1 cellular context compared by ENCODE assay signal in the genomic region with DNA sequence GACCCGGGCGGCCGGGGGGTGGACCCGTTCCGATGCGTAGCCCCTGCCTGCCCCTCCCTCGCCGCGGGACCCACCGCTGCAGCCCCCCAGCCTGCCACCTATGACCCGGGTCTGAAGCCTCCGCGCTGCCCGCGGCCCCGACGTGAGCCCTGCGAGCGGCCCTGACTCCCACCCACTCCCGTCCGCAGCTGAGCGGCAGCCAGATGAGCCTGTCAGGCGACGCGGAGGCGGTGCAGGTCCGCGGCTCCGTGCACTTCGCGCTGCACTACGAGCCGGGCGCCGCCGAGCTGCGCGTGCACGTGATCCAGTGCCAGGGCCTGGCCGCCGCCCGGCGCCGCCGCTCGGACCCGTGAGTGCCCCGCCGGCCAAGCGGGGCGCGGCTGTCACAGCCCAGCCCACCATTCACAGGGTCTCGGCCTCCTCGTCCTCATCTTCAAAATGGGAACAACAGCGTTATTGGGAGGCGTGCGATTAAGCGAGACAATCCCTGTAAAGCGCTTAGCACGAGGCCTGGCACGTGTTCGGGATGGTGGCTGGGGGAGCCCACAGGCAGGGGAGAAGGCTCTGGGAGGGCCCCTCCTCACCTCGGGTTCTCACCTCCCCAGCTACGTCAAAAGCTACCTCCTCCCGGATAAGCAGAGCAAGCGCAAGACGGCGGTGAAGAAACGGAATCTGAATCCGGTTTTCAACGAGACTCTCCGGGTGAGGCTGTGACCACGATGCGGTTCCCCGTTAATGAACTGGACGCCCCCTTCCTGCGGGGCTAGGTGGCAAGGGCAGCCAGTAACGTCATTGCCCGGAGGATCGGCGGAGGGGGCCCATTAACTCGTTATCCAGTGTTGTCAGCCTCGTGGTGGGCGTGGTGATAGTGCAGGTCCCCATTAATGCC.
TF ChIP-seq lines count a peak whose summit lies in the region.

No MANE protein-coding gene starts in this region.

TF ChIP-seq in GM12878, 131 proteins besides CTCF, POLR2A, EP300 and RAD21:
- TF ChIP-seq STAT1 (conservative IDR thresholded peaks at IDR 0.05) (no peak), HDAC6 (IDR thresholded peaks at IDR 0.05; ENCODE audit: unreplicated experiment) (no peak), SMAD1 (IDR thresholded peaks at IDR 0.05; ENCODE audit: low read depth, partially characterized antibody) (no peak), NR2C2 (IDR thresholded peaks at IDR 0.05; ENCODE audit: borderline replicate concordance, control insufficient read depth, insufficient read length, low read depth) (no peak), SIN3A (IDR thresholded peaks at IDR 0.05; ENCODE audit: low read depth, low read length) (no peak), MYB (IDR thresholded peaks at IDR 0.05; ENCODE audit: borderline replicate concordance, low read depth, low read length) (no peak), ZNF207 (IDR thresholded peaks at IDR 0.05; ENCODE audit: borderline replicate concordance) (no peak), MTA2 (IDR thresholded peaks at IDR 0.05; ENCODE audit: low read depth) (no peak), MXI1 (IDR thresholded peaks at IDR 0.05; ENCODE audit: low read depth, low read length) (no peak), RCOR1 (conservative IDR thresholded peaks at IDR 0.05; ENCODE audit: low read depth, low read length) (no peak), ZNF384 (IDR thresholded peaks at IDR 0.05; ENCODE audit: borderline replicate concordance, low read depth, low read length) (no peak), HCFC1 (IDR thresholded peaks at IDR 0.05; ENCODE audit: low read length) (no peak), BCL11A (IDR thresholded peaks at IDR 0.05; ENCODE audit: low read depth, low read length) (no peak), WRNIP1 (IDR thresholded peaks at IDR 0.05; ENCODE audit: borderline replicate concordance, low read depth, low read length) (no peak), IKZF1 (conservative IDR thresholded peaks at IDR 0.05) (no peak), RB1 (IDR thresholded peaks at IDR 0.05; ENCODE audit: borderline replicate concordance) (no peak), ZNF24 (IDR thresholded peaks at IDR 0.05) (no peak), CREM (IDR thresholded peaks at IDR 0.05; ENCODE audit: low read depth) (no peak), SRF (IDR thresholded peaks at IDR 0.05; ENCODE audit: low read depth in 2 of 2, low read length in 2 of 2) (no peak)
- TF ChIP-seq, protein P1, sequence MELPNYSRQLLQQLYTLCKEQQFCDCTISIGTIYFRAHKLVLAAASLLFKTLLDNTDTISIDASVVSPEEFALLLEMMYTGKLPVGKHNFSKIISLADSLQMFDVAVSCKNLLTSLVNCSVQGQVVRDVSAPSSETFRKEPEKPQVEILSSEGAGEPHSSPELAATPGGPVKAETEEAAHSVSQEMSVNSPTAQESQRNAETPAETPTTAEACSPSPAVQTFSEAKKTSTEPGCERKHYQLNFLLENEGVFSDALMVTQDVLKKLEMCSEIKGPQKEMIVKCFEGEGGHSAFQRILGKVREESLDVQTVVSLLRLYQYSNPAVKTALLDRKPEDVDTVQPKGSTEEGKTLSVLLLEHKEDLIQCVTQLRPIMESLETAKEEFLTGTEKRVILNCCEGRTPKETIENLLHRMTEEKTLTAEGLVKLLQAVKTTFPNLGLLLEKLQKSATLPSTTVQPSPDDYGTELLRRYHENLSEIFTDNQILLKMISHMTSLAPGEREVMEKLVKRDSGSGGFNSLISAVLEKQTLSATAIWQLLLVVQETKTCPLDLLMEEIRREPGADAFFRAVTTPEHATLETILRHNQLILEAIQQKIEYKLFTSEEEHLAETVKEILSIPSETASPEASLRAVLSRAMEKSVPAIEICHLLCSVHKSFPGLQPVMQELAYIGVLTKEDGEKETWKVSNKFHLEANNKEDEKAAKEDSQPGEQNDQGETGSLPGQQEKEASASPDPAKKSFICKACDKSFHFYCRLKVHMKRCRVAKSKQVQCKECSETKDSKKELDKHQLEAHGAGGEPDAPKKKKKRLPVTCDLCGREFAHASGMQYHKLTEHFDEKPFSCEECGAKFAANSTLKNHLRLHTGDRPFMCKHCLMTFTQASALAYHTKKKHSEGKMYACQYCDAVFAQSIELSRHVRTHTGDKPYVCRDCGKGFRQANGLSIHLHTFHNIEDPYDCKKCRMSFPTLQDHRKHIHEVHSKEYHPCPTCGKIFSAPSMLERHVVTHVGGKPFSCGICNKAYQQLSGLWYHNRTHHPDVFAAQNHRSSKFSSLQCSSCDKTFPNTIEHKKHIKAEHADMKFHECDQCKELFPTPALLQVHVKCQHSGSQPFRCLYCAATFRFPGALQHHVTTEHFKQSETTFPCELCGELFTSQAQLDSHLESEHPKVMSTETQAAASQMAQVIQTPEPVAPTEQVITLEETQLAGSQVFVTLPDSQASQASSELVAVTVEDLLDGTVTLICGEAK (IDR thresholded peaks at IDR 0.05; ENCODE audit: borderline replicate concordance), result no peak
